ENCODE assay signal across 8 cellular contexts in the genomic region with DNA sequence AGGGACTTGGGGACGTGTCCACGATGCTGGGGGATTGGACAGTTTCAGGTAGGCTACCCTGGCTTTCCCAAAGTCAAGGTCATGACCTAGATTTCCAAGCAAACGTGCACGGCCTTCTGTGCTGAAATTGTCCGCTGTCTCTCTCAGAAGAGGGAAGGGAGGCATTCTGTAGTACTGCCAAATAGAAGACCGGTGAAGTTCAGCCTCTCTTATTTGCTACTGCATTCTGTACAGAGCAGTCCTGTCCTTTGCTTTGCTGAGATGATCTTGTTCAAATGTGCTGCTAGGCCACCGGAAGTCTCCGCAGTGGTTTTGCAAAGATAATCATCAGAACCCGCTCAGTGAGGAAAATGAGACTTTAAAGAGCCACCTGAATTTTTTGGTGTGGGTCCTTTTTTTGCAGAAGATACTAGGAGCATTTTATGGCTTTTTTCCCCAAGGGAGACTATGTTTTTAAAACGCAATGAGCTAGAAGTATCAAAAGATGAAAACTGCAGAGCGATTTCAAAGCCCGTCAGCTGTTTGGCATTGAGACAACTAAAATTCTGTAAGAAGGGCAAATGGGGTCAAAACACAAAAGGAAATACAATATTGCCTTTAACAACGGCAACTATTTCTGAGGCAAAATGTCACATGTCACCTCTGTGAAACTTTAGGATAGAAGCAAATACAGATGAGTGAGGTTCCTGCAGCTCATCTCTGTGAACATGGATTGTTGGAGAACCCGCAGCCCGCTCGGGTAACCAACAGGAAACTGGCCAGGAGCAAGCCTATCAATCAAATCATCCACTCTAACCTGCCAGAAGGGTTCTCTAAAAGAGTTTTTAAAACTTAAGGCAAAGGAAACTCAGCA.
DNase-seq lines count a peak whose midpoint lies in the region; ATAC-seq lines count a peak whose summit lies in the region.

No MANE protein-coding gene starts in this region.

- H3K9me3 Mint-ChIP-seq in T-helper 1 cell treated with Interleukin-12 subunit alpha and Interleukin-12 subunit beta and Interleukin-4 antibody, amounts not matched to agents 30 μg/mL and 1 μg/mL, for 36 hours = no peaks in the 10 kb centered on the region

- peak; percentile 14 for DNase-seq in CMK (ENCODE audit: low read depth)
- peak; percentile 77 for DNase-seq in central memory CD4-positive, alpha-beta T cell
- DNase-seq in pons (ENCODE audit: low spot score) = peak; percentile 20
- no peak for DNase-seq in NCI-H345 treated with DMSO at 0.1 percent for 48 hours (lab: John Stamatoyannopoulos, UW; ENCODE audit: unreplicated experiment)

- H3K36me3 Mint-ChIP-seq in T-helper 1 cell treated with Interleukin-12 subunit alpha and Interleukin-12 subunit beta and Interleukin-4 antibody, amounts not matched to agents 30 μg/mL and 1 μg/mL, for 36 hours (ENCODE audit: low read depth) = no peaks in the 10 kb centered on the region

- ATAC-seq in HG02840 (IDR thresholded peaks at IDR 0.05; ENCODE audit: low FRiP score, unreplicated experiment) (no peak), HG03520 (IDR thresholded peaks at IDR 0.05; ENCODE audit: unreplicated experiment) (no peak), HG03097 (IDR thresholded peaks at IDR 0.05; ENCODE audit: low FRiP score, unreplicated experiment) (no peak)

- H3K27ac Mint-ChIP-seq in T-helper 1 cell treated with Interleukin-12 subunit alpha and Interleukin-12 subunit beta and Interleukin-4 antibody, amounts not matched to agents 30 μg/mL and 1 μg/mL, for 36 hours = peak overlapping the region; percentile 91

- peaks cover 3% of the 10 kb centered on the region for H3K27me3 Mint-ChIP-seq in T-helper 1 cell treated with Interleukin-12 subunit alpha and Interleukin-12 subunit beta and Interleukin-4 antibody, amounts not matched to agents 30 μg/mL and 1 μg/mL, for 36 hours (ENCODE audit: low read depth)

- peak overlapping the region; percentile 82 for H3K4me3 Mint-ChIP-seq in T-helper 1 cell treated with Interleukin-12 subunit alpha and Interleukin-12 subunit beta and Interleukin-4 antibody, amounts not matched to agents 30 μg/mL and 1 μg/mL, for 36 hours

- peaks cover 36% of the 10 kb centered on the region for H3K4me1 Mint-ChIP-seq in T-helper 1 cell treated with Interleukin-12 subunit alpha and Interleukin-12 subunit beta and Interleukin-4 antibody, amounts not matched to agents 30 μg/mL and 1 μg/mL, for 36 hours (ENCODE audit: low read depth)
